Comparison of ENCODE assay signal across 8 cellular contexts in the genomic region with DNA sequence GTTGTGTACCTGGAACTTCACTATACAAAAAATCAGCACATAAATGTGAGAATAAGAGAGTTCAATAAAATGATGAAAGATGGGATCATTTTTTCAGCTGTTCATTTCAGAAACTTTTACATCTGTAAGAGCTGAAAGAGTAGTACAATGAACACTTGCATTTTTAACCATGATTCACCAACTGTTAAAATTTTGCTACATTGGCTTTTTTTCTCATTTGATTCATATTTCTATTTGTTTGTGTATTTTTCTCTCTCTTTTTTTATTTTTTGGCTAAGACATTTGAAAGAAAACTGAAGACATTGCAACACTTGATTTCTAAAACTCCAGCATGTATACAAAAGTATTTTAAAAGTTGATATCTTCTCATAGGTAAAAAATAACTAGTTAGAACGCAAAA.
"Had no signal": no experiment of that assay in that cellular context is flagged by ENCODE, and none has a peak within 500 bp of the region (broad histone marks: within the 10 kb centered on the region; RNA-seq: fewer than 3 reads in every experiment).

No MANE protein-coding gene starts in this region.

- DNase-seq: GM23248, GOT3, H7, KBM-7 had no signal

- FAIRE-seq: HepG2 had no signal

- H3K36me3 ChIP-seq: HAP-1 had no signal

- H3K9ac ChIP-seq: GM23248, KMS-11 had no signal

- ATAC-seq: HepG2 had no signal

- H3K4me3 ChIP-seq: GM23248, HAP-1 had no signal

- H3K27ac ChIP-seq: GM23248, HL-60, KMS-11 had no signal

- H3K4me2 ChIP-seq: KMS-11 had no signal

- H2AFZ ChIP-seq: GM23248 had no signal
